ENCODE assay signal across 1 cellular context in the genomic region with DNA sequence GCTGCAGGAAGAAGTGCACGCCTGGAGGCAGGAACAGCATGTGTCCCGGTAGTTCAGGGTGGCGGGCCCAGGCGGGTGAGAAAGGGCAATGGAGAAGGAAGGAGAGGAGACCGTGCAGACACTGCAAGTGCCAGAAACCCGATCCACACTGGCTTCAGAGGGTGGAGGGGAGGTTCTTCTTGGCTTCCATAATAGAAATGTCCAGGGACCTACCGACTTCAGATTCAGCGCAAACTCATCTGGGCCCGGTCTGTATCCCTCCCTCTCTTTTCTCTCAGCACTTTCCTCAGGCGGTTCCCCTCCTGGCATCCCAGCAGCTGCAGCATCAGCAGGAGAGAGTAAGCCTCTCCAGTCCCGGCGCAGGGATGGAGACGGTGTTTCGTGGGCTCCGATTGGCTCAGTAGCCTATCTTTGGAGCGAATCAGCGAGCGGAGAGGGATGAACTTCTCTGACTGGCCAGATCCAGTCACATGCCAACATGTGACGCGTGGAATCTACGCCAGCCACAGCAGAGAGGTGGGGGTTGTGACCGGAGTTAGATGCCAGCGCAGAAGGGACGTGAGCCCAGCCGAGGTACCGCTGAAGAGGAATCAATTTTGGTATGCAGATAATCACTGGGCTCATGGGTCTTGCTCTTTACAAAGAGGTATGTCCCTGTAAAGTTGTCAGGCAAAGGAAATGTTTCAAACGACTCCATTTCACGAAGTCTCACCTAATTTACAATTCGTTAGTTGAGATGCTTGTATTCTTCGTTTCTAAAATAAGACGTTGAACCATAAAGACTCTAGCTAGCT.
A peak's percentile ranks its signal among the peaks of the same experiment; 100 is the strongest.
TF ChIP-seq lines count a peak whose summit lies in the region.

No MANE protein-coding gene starts in this region.

TF ChIP-seq in HepG2, 621 proteins besides CTCF, POLR2A, EP300 and RAD21 (continued from another document and continues in another):
- TF ChIP-seq SUZ12 (IDR thresholded peaks at IDR 0.05; ENCODE audit: low read depth, low read length) (no peak), TEAD2 (CRISPR knock-in tag; IDR thresholded peaks at IDR 0.05) (no peak), JDP2 (CRISPR knock-in tag; IDR thresholded peaks at IDR 0.05; ENCODE audit: borderline replicate concordance) (no peak), THAP11 (CRISPR knock-in tag; IDR thresholded peaks at IDR 0.05) (peak; percentile 79), ZNF510 (CRISPR knock-in tag; IDR thresholded peaks at IDR 0.05; ENCODE audit: low read depth) (no peak), FOSL2 (CRISPR knock-in tag; IDR thresholded peaks at IDR 0.05) (peak; percentile 19; the same call in 1 of the 2 replicates), ZNF747 (CRISPR knock-in tag; IDR thresholded peaks at IDR 0.05; ENCODE audit: borderline replicate concordance) (0 out of 2 replicates have a peak, but pooled peaks have one; percentile 44), SRSF1 (optimal IDR thresholded peaks at IDR 0.05; ENCODE audit: low read depth, low read length) (no peak), YEATS2 (CRISPR knock-in tag; IDR thresholded peaks at IDR 0.05; ENCODE audit: borderline replicate concordance) (0 out of 2 replicates have a peak, but pooled peaks have one; percentile 57), MAF1 (CRISPR knock-in tag; IDR thresholded peaks at IDR 0.05; ENCODE audit: borderline replicate concordance) (0 out of 2 replicates have a peak, but pooled peaks have one; percentile 44), AHR (CRISPR knock-in tag; IDR thresholded peaks at IDR 0.05) (no peak), KLF9 (CRISPR knock-in tag; IDR thresholded peaks at IDR 0.05; ENCODE audit: low read depth) (no peak), ZNF776 (CRISPR knock-in tag; IDR thresholded peaks at IDR 0.05) (no peak), ZSCAN22 (CRISPR knock-in tag; IDR thresholded peaks at IDR 0.05) (no peak), KDM6A (CRISPR knock-in tag; IDR thresholded peaks at IDR 0.05; ENCODE audit: low read depth) (no peak), SPEN (CRISPR knock-in tag; IDR thresholded peaks at IDR 0.05; ENCODE audit: low read depth) (no peak), MED1 (CRISPR knock-in tag; IDR thresholded peaks at IDR 0.05) (peak; percentile 56; the same call in 1 of the 2 replicates), HOXA5 (CRISPR knock-in tag; IDR thresholded peaks at IDR 0.05) (no peak), ISX (CRISPR knock-in tag; conservative IDR thresholded peaks at IDR 0.05) (no peak), MYNN (CRISPR knock-in tag; IDR thresholded peaks at IDR 0.05; ENCODE audit: low read depth) (no peak), NR3C1 (CRISPR knock-in tag; IDR thresholded peaks at IDR 0.05) (no peak), FOXJ3 (CRISPR knock-in tag; IDR thresholded peaks at IDR 0.05; ENCODE audit: borderline replicate concordance) (no peak), KLF13 (CRISPR knock-in tag; IDR thresholded peaks at IDR 0.05) (no peak), ZNF619 (CRISPR knock-in tag; IDR thresholded peaks at IDR 0.05) (no peak)
- TF ChIP-seq, protein P1, sequence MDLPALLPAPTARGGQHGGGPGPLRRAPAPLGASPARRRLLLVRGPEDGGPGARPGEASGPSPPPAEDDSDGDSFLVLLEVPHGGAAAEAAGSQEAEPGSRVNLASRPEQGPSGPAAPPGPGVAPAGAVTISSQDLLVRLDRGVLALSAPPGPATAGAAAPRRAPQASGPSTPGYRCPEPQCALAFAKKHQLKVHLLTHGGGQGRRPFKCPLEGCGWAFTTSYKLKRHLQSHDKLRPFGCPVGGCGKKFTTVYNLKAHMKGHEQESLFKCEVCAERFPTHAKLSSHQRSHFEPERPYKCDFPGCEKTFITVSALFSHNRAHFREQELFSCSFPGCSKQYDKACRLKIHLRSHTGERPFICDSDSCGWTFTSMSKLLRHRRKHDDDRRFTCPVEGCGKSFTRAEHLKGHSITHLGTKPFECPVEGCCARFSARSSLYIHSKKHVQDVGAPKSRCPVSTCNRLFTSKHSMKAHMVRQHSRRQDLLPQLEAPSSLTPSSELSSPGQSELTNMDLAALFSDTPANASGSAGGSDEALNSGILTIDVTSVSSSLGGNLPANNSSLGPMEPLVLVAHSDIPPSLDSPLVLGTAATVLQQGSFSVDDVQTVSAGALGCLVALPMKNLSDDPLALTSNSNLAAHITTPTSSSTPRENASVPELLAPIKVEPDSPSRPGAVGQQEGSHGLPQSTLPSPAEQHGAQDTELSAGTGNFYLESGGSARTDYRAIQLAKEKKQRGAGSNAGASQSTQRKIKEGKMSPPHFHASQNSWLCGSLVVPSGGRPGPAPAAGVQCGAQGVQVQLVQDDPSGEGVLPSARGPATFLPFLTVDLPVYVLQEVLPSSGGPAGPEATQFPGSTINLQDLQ (CRISPR knock-in tag; IDR thresholded peaks at IDR 0.05) = no peak
- TF ChIP-seq, protein P2, sequence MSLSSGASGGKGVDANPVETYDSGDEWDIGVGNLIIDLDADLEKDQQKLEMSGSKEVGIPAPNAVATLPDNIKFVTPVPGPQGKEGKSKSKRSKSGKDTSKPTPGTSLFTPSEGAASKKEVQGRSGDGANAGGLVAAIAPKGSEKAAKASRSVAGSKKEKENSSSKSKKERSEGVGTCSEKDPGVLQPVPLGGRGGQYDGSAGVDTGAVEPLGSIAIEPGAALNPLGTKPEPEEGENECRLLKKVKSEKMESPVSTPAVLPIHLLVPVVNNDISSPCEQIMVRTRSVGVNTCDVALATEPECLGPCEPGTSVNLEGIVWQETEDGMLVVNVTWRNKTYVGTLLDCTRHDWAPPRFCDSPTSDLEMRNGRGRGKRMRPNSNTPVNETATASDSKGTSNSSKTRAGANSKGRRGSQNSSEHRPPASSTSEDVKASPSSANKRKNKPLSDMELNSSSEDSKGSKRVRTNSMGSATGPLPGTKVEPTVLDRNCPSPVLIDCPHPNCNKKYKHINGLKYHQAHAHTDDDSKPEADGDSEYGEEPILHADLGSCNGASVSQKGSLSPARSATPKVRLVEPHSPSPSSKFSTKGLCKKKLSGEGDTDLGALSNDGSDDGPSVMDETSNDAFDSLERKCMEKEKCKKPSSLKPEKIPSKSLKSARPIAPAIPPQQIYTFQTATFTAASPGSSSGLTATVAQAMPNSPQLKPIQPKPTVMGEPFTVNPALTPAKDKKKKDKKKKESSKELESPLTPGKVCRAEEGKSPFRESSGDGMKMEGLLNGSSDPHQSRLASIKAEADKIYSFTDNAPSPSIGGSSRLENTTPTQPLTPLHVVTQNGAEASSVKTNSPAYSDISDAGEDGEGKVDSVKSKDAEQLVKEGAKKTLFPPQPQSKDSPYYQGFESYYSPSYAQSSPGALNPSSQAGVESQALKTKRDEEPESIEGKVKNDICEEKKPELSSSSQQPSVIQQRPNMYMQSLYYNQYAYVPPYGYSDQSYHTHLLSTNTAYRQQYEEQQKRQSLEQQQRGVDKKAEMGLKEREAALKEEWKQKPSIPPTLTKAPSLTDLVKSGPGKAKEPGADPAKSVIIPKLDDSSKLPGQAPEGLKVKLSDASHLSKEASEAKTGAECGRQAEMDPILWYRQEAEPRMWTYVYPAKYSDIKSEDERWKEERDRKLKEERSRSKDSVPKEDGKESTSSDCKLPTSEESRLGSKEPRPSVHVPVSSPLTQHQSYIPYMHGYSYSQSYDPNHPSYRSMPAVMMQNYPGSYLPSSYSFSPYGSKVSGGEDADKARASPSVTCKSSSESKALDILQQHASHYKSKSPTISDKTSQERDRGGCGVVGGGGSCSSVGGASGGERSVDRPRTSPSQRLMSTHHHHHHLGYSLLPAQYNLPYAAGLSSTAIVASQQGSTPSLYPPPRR (CRISPR knock-in tag; IDR thresholded peaks at IDR 0.05; ENCODE audit: borderline replicate concordance) = no peak
- TF ChIP-seq, protein P3, sequence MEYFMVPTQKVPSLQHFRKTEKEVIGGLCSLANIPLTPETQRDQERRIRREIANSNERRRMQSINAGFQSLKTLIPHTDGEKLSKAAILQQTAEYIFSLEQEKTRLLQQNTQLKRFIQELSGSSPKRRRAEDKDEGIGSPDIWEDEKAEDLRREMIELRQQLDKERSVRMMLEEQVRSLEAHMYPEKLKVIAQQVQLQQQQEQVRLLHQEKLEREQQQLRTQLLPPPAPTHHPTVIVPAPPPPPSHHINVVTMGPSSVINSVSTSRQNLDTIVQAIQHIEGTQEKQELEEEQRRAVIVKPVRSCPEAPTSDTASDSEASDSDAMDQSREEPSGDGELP (IDR thresholded peaks at IDR 0.05; ENCODE audit: borderline replicate concordance, low read depth) = no peak; the same call in 1 of the 2 replicates
- TF ChIP-seq, protein P4, sequence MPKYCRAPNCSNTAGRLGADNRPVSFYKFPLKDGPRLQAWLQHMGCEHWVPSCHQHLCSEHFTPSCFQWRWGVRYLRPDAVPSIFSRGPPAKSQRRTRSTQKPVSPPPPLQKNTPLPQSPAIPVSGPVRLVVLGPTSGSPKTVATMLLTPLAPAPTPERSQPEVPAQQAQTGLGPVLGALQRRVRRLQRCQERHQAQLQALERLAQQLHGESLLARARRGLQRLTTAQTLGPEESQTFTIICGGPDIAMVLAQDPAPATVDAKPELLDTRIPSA (CRISPR knock-in tag; IDR thresholded peaks at IDR 0.05; ENCODE audit: borderline replicate concordance) = no peak
- TF ChIP-seq, protein P5, sequence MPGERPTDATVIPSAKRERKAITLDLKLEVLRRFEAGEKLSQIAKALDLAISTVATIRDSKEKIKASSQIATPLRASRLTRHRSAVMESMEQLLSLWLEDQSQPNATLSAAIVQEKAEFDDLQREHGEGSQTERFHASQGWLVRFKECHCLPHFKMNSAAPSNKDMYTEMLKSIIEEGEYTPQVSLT (CRISPR knock-in tag; IDR thresholded peaks at IDR 0.05; ENCODE audit: borderline replicate concordance, low read depth) = no peak
- TF ChIP-seq, protein P6, sequence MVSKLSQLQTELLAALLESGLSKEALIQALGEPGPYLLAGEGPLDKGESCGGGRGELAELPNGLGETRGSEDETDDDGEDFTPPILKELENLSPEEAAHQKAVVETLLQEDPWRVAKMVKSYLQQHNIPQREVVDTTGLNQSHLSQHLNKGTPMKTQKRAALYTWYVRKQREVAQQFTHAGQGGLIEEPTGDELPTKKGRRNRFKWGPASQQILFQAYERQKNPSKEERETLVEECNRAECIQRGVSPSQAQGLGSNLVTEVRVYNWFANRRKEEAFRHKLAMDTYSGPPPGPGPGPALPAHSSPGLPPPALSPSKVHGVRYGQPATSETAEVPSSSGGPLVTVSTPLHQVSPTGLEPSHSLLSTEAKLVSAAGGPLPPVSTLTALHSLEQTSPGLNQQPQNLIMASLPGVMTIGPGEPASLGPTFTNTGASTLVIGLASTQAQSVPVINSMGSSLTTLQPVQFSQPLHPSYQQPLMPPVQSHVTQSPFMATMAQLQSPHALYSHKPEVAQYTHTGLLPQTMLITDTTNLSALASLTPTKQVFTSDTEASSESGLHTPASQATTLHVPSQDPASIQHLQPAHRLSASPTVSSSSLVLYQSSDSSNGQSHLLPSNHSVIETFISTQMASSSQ (IDR thresholded peaks at IDR 0.05; ENCODE audit: low read depth) = no peak
- TF ChIP-seq, protein P6 (CRISPR knock-in tag; IDR thresholded peaks at IDR 0.05; ENCODE audit: borderline replicate concordance) = no peak; the same call in 1 of the 2 replicates
- TF ChIP-seq, protein P7, sequence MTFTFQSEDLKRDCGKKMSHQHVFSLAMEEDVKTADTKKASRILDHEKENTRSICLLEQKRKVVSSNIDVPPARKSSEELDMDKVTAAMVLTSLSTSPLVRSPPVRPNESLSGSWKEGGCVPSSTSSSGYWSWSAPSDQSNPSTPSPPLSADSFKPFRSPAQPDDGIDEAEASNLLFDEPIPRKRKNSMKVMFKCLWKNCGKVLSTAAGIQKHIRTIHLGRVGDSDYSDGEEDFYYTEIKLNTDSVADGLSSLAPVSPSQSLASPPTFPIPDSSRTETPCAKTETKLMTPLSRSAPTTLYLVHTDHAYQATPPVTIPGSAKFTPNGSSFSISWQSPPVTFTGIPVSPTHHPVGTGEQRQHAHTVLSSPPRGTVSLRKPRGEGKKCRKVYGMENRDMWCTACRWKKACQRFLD (CRISPR knock-in tag; IDR thresholded peaks at IDR 0.05; ENCODE audit: borderline replicate concordance) = 0 out of 2 replicates have a peak, but pooled peaks have one; percentile 36
- TF ChIP-seq, protein P8, sequence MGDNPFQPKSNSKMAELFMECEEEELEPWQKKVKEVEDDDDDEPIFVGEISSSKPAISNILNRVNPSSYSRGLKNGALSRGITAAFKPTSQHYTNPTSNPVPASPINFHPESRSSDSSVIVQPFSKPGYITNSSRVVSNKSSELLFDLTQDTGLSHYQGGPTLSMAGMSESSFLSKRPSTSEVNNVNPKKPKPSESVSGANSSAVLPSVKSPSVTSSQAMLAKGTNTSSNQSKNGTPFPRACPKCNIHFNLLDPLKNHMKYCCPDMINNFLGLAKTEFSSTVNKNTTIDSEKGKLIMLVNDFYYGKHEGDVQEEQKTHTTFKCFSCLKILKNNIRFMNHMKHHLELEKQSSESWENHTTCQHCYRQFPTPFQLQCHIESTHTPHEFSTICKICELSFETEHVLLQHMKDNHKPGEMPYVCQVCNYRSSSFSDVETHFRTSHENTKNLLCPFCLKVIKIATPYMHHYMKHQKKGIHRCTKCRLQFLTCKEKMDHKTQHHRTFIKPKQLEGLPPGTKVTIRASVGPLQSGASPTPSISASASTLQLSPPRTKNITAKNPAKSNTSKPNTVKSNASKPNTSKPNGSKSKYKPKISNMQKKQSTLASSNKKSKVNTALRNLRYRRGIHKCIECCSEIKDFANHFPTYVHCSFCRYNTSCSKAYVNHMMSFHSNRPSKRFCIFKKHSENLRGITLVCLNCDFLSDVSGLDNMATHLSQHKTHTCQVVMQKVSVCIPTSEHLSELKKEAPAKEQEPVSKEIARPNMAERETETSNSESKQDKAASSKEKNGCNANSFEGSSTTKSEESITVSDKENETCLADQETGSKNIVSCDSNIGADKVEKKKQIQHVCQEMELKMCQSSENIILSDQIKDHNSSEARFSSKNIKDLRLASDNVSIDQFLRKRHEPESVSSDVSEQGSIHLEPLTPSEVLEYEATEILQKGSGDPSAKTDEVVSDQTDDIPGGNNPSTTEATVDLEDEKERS (CRISPR knock-in tag; IDR thresholded peaks at IDR 0.05) = no peak
- TF ChIP-seq, protein P9, sequence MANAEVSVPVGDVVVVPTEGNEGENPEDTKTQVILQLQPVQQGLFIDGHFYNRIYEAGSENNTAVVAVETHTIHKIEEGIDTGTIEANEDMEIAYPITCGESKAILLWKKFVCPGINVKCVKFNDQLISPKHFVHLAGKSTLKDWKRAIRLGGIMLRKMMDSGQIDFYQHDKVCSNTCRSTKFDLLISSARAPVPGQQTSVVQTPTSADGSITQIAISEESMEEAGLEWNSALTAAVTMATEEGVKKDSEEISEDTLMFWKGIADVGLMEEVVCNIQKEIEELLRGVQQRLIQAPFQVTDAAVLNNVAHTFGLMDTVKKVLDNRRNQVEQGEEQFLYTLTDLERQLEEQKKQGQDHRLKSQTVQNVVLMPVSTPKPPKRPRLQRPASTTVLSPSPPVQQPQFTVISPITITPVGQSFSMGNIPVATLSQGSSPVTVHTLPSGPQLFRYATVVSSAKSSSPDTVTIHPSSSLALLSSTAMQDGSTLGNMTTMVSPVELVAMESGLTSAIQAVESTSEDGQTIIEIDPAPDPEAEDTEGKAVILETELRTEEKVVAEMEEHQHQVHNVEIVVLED (CRISPR knock-in tag; IDR thresholded peaks at IDR 0.05; ENCODE audit: borderline replicate concordance) = peak; percentile 60; the same call in 1 of the 2 replicates
